ENCODE assay signal across 12 cellular contexts in the genomic region with DNA sequence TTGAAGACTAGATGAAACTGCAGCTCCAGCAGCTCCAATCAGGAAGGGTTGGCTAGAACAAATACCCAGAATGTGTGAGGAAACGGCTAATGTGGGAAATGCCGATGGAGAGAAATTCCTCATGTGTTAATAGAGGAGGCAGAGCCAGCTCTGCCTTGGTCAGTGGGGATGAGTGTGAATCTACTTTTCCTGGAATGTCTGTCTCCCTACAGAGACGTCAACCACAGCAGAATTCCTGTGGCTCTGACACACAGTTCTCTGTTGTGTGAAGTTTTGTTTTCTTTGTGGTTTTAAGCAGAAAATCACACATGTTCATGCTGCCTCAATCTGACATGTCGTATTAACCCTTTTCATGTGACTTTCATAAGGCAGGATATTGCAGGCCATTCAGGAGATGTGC.
DNase-seq lines count a peak whose midpoint lies in the region; ATAC-seq and TF ChIP-seq lines count a peak whose summit lies in the region.
"Had no signal": no experiment of that assay in that cellular context is flagged by ENCODE, and none has a peak within 500 bp of the region (broad histone marks: within the 10 kb centered on the region; RNA-seq: fewer than 3 reads in every experiment).

No MANE protein-coding gene starts in this region.

- no peak overlapping the region for H3K9ac ChIP-seq in neuronal stem cell (ENCODE audit: low read depth, low read length, poor library complexity)

- no peaks in the 10 kb centered on the region for H3K27me3 ChIP-seq in RWPE2 (ENCODE audit: insufficient read depth, poor library complexity, severe bottlenecking)
- no peaks in the 10 kb centered on the region for H3K27me3 ChIP-seq in neuronal stem cell (ENCODE audit: control insufficient read depth in 3 of 3, insufficient read depth in 3 of 3, low read depth in 1 of 3, low read length in 3 of 3)

- H3K36me3 ChIP-seq in RWPE2 (ENCODE audit: low read depth) (no peaks in the 10 kb centered on the region), neuronal stem cell (replicated peaks in 1 of 2; ENCODE audit: control insufficient read depth in 2 of 2, insufficient read depth in 2 of 2, low read length in 2 of 2) (no peaks in the 10 kb centered on the region)

- no peak overlapping the region for H4K8ac ChIP-seq in neuronal stem cell (ENCODE audit: low read depth, low read length)

- H3K4ac ChIP-seq in neuronal stem cell (ENCODE audit: low read length): no peak overlapping the region

- no peak overlapping the region for H3K23ac ChIP-seq in neuronal stem cell (ENCODE audit: low read depth, low read length, poor library complexity)

- no peak overlapping the region for H3K18ac ChIP-seq in neuronal stem cell (ENCODE audit: low read length)

- no peak overlapping the region for H2AFZ ChIP-seq in neuronal stem cell (ENCODE audit: low read length)

- H2BK5ac ChIP-seq in neuronal stem cell (ENCODE audit: low read length): no peak overlapping the region

- H2BK120ac ChIP-seq in neuronal stem cell (ENCODE audit: low read depth, low read length): no peak overlapping the region

- H3K4me3 ChIP-seq in RWPE2 (ENCODE audit: severe bottlenecking) (no peak overlapping the region), neuronal stem cell (ENCODE audit: low read length in 2 of 2) (no peak overlapping the region)

- H3K4me1 ChIP-seq in RWPE2 (ENCODE audit: insufficient read depth, poor library complexity, severe bottlenecking) (peaks cover 44% of the 10 kb centered on the region), neuronal stem cell (ENCODE audit: control insufficient read depth in 2 of 2, insufficient read depth in 1 of 2, low read depth in 1 of 2, low read length in 2 of 2) (peaks cover 10 to 27% of the 10 kb centered on the region in 2 donors)

- no peak for TF ChIP-seq CTCF in RWPE2 (IDR thresholded peaks at IDR 0.05; ENCODE audit: poor library complexity, severe bottlenecking)

- H3K9me3 ChIP-seq in RWPE2 (ENCODE audit: severe bottlenecking) (no peaks in the 10 kb centered on the region), neuronal stem cell (replicated peaks in 1 of 2; ENCODE audit: control insufficient read depth in 2 of 2, insufficient read depth in 1 of 2, low read depth in 1 of 2, low read length in 2 of 2) (no peaks in the 10 kb centered on the region)

- ATAC-seq in RWPE2 (ENCODE audit: low read depth): peak; percentile 89
- no peak for ATAC-seq in HG03432 (IDR thresholded peaks at IDR 0.05; ENCODE audit: unreplicated experiment)
- ATAC-seq in HG03342 (IDR thresholded peaks at IDR 0.05; ENCODE audit: unreplicated experiment): no peak
- no peak for ATAC-seq in GM19351 (IDR thresholded peaks at IDR 0.05; ENCODE audit: unreplicated experiment)
- no peak for ATAC-seq in HG03135 (IDR thresholded peaks at IDR 0.05; ENCODE audit: unreplicated experiment)

- peak; percentile 52 for DNase-seq in ELF-1 (ENCODE audit: low read depth, low spot score)
- peak; percentile 76 for DNase-seq in RWPE2 (ENCODE audit: low spot score)
- DNase-seq in epithelial cell of prostate (ENCODE audit: low read depth, low spot score): peak; percentile 93
- no peak for DNase-seq in neuronal stem cell (ENCODE audit: low spot score)
- DNase-seq: CD4-positive, alpha-beta memory T cell; Kasumi-1; NCI-H69; T-helper 9 cell had no signal

- H2AK5ac ChIP-seq in neuronal stem cell (ENCODE audit: low read depth, low read length): no peak overlapping the region

- no peak overlapping the region for H2BK15ac ChIP-seq in neuronal stem cell (ENCODE audit: low read length)

- no peak overlapping the region for H3K4me2 ChIP-seq in neuronal stem cell (ENCODE audit: insufficient read depth, low read length, poor library complexity, severe bottlenecking)

- H3K79me1 ChIP-seq in neuronal stem cell (ENCODE audit: low read depth, low read length): no peaks in the 10 kb centered on the region

- H3K27ac ChIP-seq in RWPE2 (ENCODE audit: poor library complexity, severe bottlenecking): peak overlapping the region; percentile 94
- H3K27ac ChIP-seq in epithelial cell of prostate: peak overlapping the region; percentile 96
- H3K27ac ChIP-seq in neuronal stem cell (replicated peaks; ENCODE audit: low read length): no peak overlapping the region

- H3K14ac ChIP-seq in neuronal stem cell (ENCODE audit: low read length): no peak overlapping the region

- peak overlapping the region; percentile 17 for H2BK12ac ChIP-seq in neuronal stem cell (ENCODE audit: low read length)

- H4K91ac ChIP-seq in neuronal stem cell (ENCODE audit: low read depth, low read length, poor library complexity): no peak overlapping the region

- WGBS in neuronal stem cell (ENCODE audit: extremely low coverage in 2 of 2, insufficient read length in 2 of 2, insufficient replicate concordance in 1 of 2), 2 donors: no CpG with 5 or more reads among the region's 4 CpGs
